Comparison of ENCODE assay signal across 13 cellular contexts in genomic region chr5:139644001-139644456, GRCh38. TPM values are rescaled to one million over a fixed set of nuclear protein-coding genes. Genes with fewer than 3 reads are reported as not detected.
DNase-seq lines count a peak whose midpoint lies in the region; ATAC-seq and TF ChIP-seq lines count a peak whose summit lies in the region.
"Had no signal": no experiment of that assay in that cellular context is flagged by ENCODE, and none has a peak within 500 bp of the region (broad histone marks: within the 10 kb centered on the region; RNA-seq: fewer than 3 reads in every experiment).

No MANE protein-coding gene starts in this region.

- ATAC-seq in activated T-cell treated with anti-CD3 and anti-CD28 coated beads, Interleukin-2, amount 50 U/mL, for 4 hours: no peak
- ATAC-seq in mucosa of descending colon: no peak
- ATAC-seq: activated CD4-positive, CD25-positive, alpha-beta regulatory T cell treated with anti-CD3 and anti-CD28 coated beads, Interleukin-2, amount 50 U/mL, for 24 hours; activated T-cell treated with anti-CD3 and anti-CD28 coated beads, Interleukin-2, amount 50 U/mL, for 72 hours had no signal

- peak; percentile 22 for DNase-seq in activated T-cell treated with anti-CD3 and anti-CD28 coated beads, Interleukin-2, amount 50 U/mL, for 24 hours
- no peak for DNase-seq in activated T-cell treated with anti-CD3 and anti-CD28 coated beads, Interleukin-2, amount 50 U/mL, for 4 hours
- peak; percentile 44 for DNase-seq in chondrocyte (ENCODE audit: low spot score)
- DNase-seq in mucosa of descending colon: peak; percentile 43 to 51 (median 51)
- no peak for DNase-seq in tibial nerve (ENCODE audit: low spot score in 2 of 2)
- no peak for DNase-seq in RKO (ENCODE audit: low spot score)
- DNase-seq in NAMALWA (ENCODE audit: low spot score): no peak
- DNase-seq in osteocyte (ENCODE audit: extremely low spot score, unreplicated experiment): no peak
- DNase-seq: activated T-cell treated with anti-CD3 and anti-CD28 coated beads, Interleukin-2, amount 50 U/mL, for 72 hours; DMS153; testis had no signal

- TF ChIP-seq EP300 in tibial nerve (IDR thresholded peaks at IDR 0.05): no peak

- TF ChIP-seq POLR2A in tibial nerve (IDR thresholded peaks at IDR 0.05): no peak

- peaks cover 31% of the 10 kb centered on the region for H3K4me1 ChIP-seq in mucosa of descending colon (ENCODE audit: low read depth)
- peaks cover 0 to 59% (median 28%) of the 10 kb centered on the region in 4 donors for H3K4me1 ChIP-seq in tibial nerve

- H3K27me3 Mint-ChIP-seq in activated T-cell treated with anti-CD3 and anti-CD28 coated beads, Interleukin-2, amount 50 U/mL, for 24 hours: peaks cover 29% of the 10 kb centered on the region
- H3K27me3 Mint-ChIP-seq in activated T-cell treated with anti-CD3 and anti-CD28 coated beads, Interleukin-2, amount 50 U/mL, for 4 hours (ENCODE audit: low read depth): peaks cover 24% of the 10 kb centered on the region
- H3K27me3 Mint-ChIP-seq in chondrocyte (ENCODE audit: low read depth) (no peaks in the 10 kb centered on the region), osteocyte (ENCODE audit: unreplicated experiment) (no peaks in the 10 kb centered on the region)

- WGBS in tibial nerve, 2 donors: 60 to 66% methylated on average over 2 to 5 of the region's 5 CpGs

- no peak overlapping the region for H3K4me3 Mint-ChIP-seq in activated T-cell treated with anti-CD3 and anti-CD28 coated beads, Interleukin-2, amount 50 U/mL, for 24 hours
- H3K4me3 Mint-ChIP-seq in activated T-cell treated with anti-CD3 and anti-CD28 coated beads, Interleukin-2, amount 50 U/mL, for 4 hours: no peak overlapping the region
- H3K4me3 Mint-ChIP-seq in chondrocyte (ENCODE audit: unreplicated experiment) (no peak overlapping the region), osteocyte (ENCODE audit: unreplicated experiment) (no peak overlapping the region)
- H3K4me3 Mint-ChIP-seq: activated T-cell treated with anti-CD3 and anti-CD28 coated beads, Interleukin-2, amount 50 U/mL, for 72 hours had no signal

- H3K9me3 ChIP-seq in mucosa of descending colon (no peaks in the 10 kb centered on the region), tibial nerve (no peaks in the 10 kb centered on the region)
- H3K9me3 ChIP-seq: testis had no signal

- no peaks in the 10 kb centered on the region for H3K36me3 Mint-ChIP-seq in activated T-cell treated with anti-CD3 and anti-CD28 coated beads, Interleukin-2, amount 50 U/mL, for 24 hours (ENCODE audit: low read depth)
- H3K36me3 Mint-ChIP-seq in activated T-cell treated with anti-CD3 and anti-CD28 coated beads, Interleukin-2, amount 50 U/mL, for 4 hours (ENCODE audit: insufficient read depth): no peaks in the 10 kb centered on the region
- no peaks in the 10 kb centered on the region for H3K36me3 Mint-ChIP-seq in chondrocyte (ENCODE audit: low read depth)
- no peaks in the 10 kb centered on the region for H3K36me3 Mint-ChIP-seq in osteocyte (ENCODE audit: unreplicated experiment)

- H3K27ac ChIP-seq in tibial nerve: peak overlapping the region in 3 of 4 donors; percentile 72 to 94 (median 79)
- H3K27ac ChIP-seq: SK-N-MC, testis had no signal

- H3K36me3 ChIP-seq in mucosa of descending colon (ENCODE audit: low read depth) (no peaks in the 10 kb centered on the region), tibial nerve (no peaks in the 10 kb centered on the region)

- H3K27ac Mint-ChIP-seq in activated T-cell treated with anti-CD3 and anti-CD28 coated beads, Interleukin-2, amount 50 U/mL, for 24 hours: peak overlapping the region; percentile 18
- peak overlapping the region; percentile 20 for H3K27ac Mint-ChIP-seq in chondrocyte (ENCODE audit: unreplicated experiment)
- H3K27ac Mint-ChIP-seq in osteocyte (ENCODE audit: unreplicated experiment): no peak overlapping the region
- H3K27ac Mint-ChIP-seq: activated T-cell treated with anti-CD3 and anti-CD28 coated beads, Interleukin-2, amount 50 U/mL, for 72 hours had no signal

- H3K9me3 Mint-ChIP-seq in activated T-cell treated with anti-CD3 and anti-CD28 coated beads, Interleukin-2, amount 50 U/mL, for 24 hours: no peaks in the 10 kb centered on the region
- H3K9me3 Mint-ChIP-seq in activated T-cell treated with anti-CD3 and anti-CD28 coated beads, Interleukin-2, amount 50 U/mL, for 4 hours: no peaks in the 10 kb centered on the region
- H3K9me3 Mint-ChIP-seq in chondrocyte (ENCODE audit: low read depth) (no peaks in the 10 kb centered on the region), osteocyte (ENCODE audit: unreplicated experiment) (no peaks in the 10 kb centered on the region)
- H3K9me3 Mint-ChIP-seq: activated T-cell treated with anti-CD3 and anti-CD28 coated beads, Interleukin-2, amount 50 U/mL, for 72 hours had no signal

- no peak for TF ChIP-seq CTCF in chondrocyte (IDR thresholded peaks at IDR 0.05)
- TF ChIP-seq CTCF in mucosa of descending colon (IDR thresholded peaks at IDR 0.05): no peak
- no peak for TF ChIP-seq CTCF in tibial nerve (IDR thresholded peaks at IDR 0.05)
- TF ChIP-seq CTCF in osteocyte (IDR thresholded peaks at IDR 0.05): no peak

- H3K4me3 ChIP-seq in mucosa of descending colon (no peak overlapping the region), tibial nerve (no peak overlapping the region)
- H3K4me3 ChIP-seq: SK-N-MC, testis had no signal

- no peaks in the 10 kb centered on the region for H3K27me3 ChIP-seq in tibial nerve
- H3K27me3 ChIP-seq: testis had no signal

- intact Hi-C loops in mucosa of descending colon (cut with DNase I, micrococcal nuclease): no loop called here

- peaks cover 8% of the 10 kb centered on the region for H3K4me1 Mint-ChIP-seq in activated T-cell treated with anti-CD3 and anti-CD28 coated beads, Interleukin-2, amount 50 U/mL, for 24 hours (ENCODE audit: low read depth)
- peaks cover 18% of the 10 kb centered on the region for H3K4me1 Mint-ChIP-seq in activated T-cell treated with anti-CD3 and anti-CD28 coated beads, Interleukin-2, amount 50 U/mL, for 4 hours (ENCODE audit: low read depth)
- peaks cover 23% of the 10 kb centered on the region for H3K4me1 Mint-ChIP-seq in chondrocyte (ENCODE audit: low read depth)
- peaks cover 42% of the 10 kb centered on the region for H3K4me1 Mint-ChIP-seq in osteocyte (ENCODE audit: unreplicated experiment)

RNA-seq across cellular contexts. Expression of gene CXXC5, which starts 4.1 kb away (rescaled TPM):
- 1 to 10 TPM; 1.2 to 3.3 (median 1.4) TPM for total RNA-seq in activated T-cell treated with anti-CD3 and anti-CD28 coated beads, Interleukin-2, amount 50 U/mL, for 4 hours
- total RNA-seq in chondrocyte (144 to 193 TPM (median 145 TPM) in 3 replicates), mucosa of descending colon (10 to 100 TPM; 28.1 to 31.0 (median 28.3) TPM), tibial nerve (10 to 100 TPM; 45.0 to 80.4 (median 67.0) TPM), osteocyte (239 and 259 TPM in 2 replicates)

Comparison
In these comparisons a context has a peak if more than half of its experiments do, and no peak if none do; other contexts are left out.
1. DNase-seq: peak in activated T-cell treated with anti-CD3 and anti-CD28 coated beads, Interleukin-2, amount 50 U/mL, for 24 hours (single experiment), chondrocyte (single experiment) and mucosa of descending colon (3 of 3); none in activated T-cell treated with anti-CD3 and anti-CD28 coated beads, Interleukin-2, amount 50 U/mL, for 4 hours (single experiment), tibial nerve (0 of 2), RKO (single experiment), NAMALWA (single experiment) and osteocyte (single experiment).
2. RNA of gene CXXC5, which starts 4.1 kb away (total RNA-seq): 239 to 259 TPM in osteocyte, 144 to 193 TPM in chondrocyte, 45.0 to 80.4 TPM in tibial nerve and 28.1 to 31.0 TPM in mucosa of descending colon; 1.2 to 3.3 TPM in activated T-cell treated with anti-CD3 and anti-CD28 coated beads, Interleukin-2, amount 50 U/mL, for 4 hours; every median in the first group is over 4 times any median in the second.